8 cellular contexts compared by ENCODE assay signal in genomic region chr21:41369915-41370839, GRCh38. TPM values are rescaled to one million over a fixed set of nuclear protein-coding genes. Genes with fewer than 3 reads are reported as not detected.
DNase-seq lines count a peak whose midpoint lies in the region; ATAC-seq and TF ChIP-seq lines count a peak whose summit lies in the region.

No MANE protein-coding gene starts in this region.

- peak overlapping the region; percentile 58 for H3K4me3 ChIP-seq in HUES6 (ENCODE audit: low read depth, low read length)

- H3K4me3 Mint-ChIP-seq in CD14-positive monocyte = peak overlapping the region; percentile 78 to 92
- H3K4me3 Mint-ChIP-seq in activated T-helper 17 cell treated with anti-CD3 and anti-CD28 coated beads, Interleukin-2, amount 50 U/mL, for 72 hours = peak overlapping the region; percentile 84
- peak overlapping the region; percentile 74 for H3K4me3 Mint-ChIP-seq in mesothelial cell of epicardium

- peak overlapping the region; percentile 88 to 100 (median 94) for H3K27ac Mint-ChIP-seq in CD14-positive monocyte
- H3K27ac Mint-ChIP-seq in activated T-helper 17 cell treated with anti-CD3 and anti-CD28 coated beads, Interleukin-2, amount 50 U/mL, for 72 hours = peak overlapping the region; percentile 77
- H3K27ac Mint-ChIP-seq in mesothelial cell of epicardium = no peak overlapping the region

- peaks cover 13% of the 10 kb centered on the region; the same call in 1 of the 2 replicates for H3K27me3 ChIP-seq in HUES6 (ENCODE audit: control insufficient read depth, insufficient read depth, low read length)

- no peak for TF ChIP-seq CTCF in CD14-positive monocyte (IDR thresholded peaks at IDR 0.05)
- no peak for TF ChIP-seq CTCF in mesothelial cell of epicardium (IDR thresholded peaks at IDR 0.05; ENCODE audit: unreplicated experiment)

- H3K36me3 Mint-ChIP-seq in CD14-positive monocyte (peaks cover 61 to 65% of the 10 kb centered on the region in 2 donors), mesothelial cell of epicardium (no peaks in the 10 kb centered on the region)
- no peaks in the 10 kb centered on the region for H3K36me3 Mint-ChIP-seq in activated T-helper 17 cell treated with anti-CD3 and anti-CD28 coated beads, Interleukin-2, amount 50 U/mL, for 72 hours (ENCODE audit: low read depth)

- H3K4me1 ChIP-seq in HUES6 (ENCODE audit: control insufficient read depth, insufficient read depth, low read length) = peaks cover 12% of the 10 kb centered on the region; the same call in 1 of the 2 replicates

- H3K9me3 Mint-ChIP-seq in CD14-positive monocyte (no peaks in the 10 kb centered on the region), mesothelial cell of epicardium (no peaks in the 10 kb centered on the region)
- H3K9me3 Mint-ChIP-seq in activated T-helper 17 cell treated with anti-CD3 and anti-CD28 coated beads, Interleukin-2, amount 50 U/mL, for 72 hours = peaks cover 4% of the 10 kb centered on the region

- DNase-seq in CD14-positive monocyte (ENCODE audit: low spot score) = no peak
- DNase-seq in mesothelial cell of epicardium (ENCODE audit: low spot score in 2 of 2, unreplicated experiment in 2 of 2) = no peak
- DNase-seq in SHP77 (lab: John Stamatoyannopoulos, UW) = no peak
- DNase-seq in substantia nigra (lab: John Stamatoyannopoulos, UW) = no peak
- no peak for DNase-seq in dermis blood vessel endothelial cell
- no peak for DNase-seq in retina

- peak; percentile 46 for ATAC-seq in activated T-helper 17 cell treated with anti-CD3 and anti-CD28 coated beads, Interleukin-2, amount 50 U/mL, for 72 hours (replicated peaks)

- H3K36me3 ChIP-seq in HUES6 (ENCODE audit: control insufficient read depth, insufficient read depth, low read length) = no peaks in the 10 kb centered on the region

- H3K27me3 Mint-ChIP-seq in CD14-positive monocyte (ENCODE audit: low read depth in 3 of 3) (peaks cover 0 to 7% (median 2%) of the 10 kb centered on the region in 3 donors), mesothelial cell of epicardium (ENCODE audit: low read depth) (peaks cover 13% of the 10 kb centered on the region)
- H3K27me3 Mint-ChIP-seq in activated T-helper 17 cell treated with anti-CD3 and anti-CD28 coated beads, Interleukin-2, amount 50 U/mL, for 72 hours = no peaks in the 10 kb centered on the region

- H3K9ac ChIP-seq in HUES6 (ENCODE audit: low read length) = no peak overlapping the region

- H3K27ac ChIP-seq in HUES6 (ENCODE audit: low read depth, low read length) = no peak overlapping the region
- H3K27ac ChIP-seq in substantia nigra (ENCODE audit: low read depth, low read length, poor library complexity, severe bottlenecking) = no peak overlapping the region

- intact Hi-C loops in CD14-positive monocyte (cut with micrococcal nuclease) = no loop called here

- no peaks in the 10 kb centered on the region for H3K9me3 ChIP-seq in HUES6 (ENCODE audit: control insufficient read depth, insufficient read depth, low read depth, low read length)

- peaks cover 65% of the 10 kb centered on the region for H3K4me1 Mint-ChIP-seq in CD14-positive monocyte
- peaks cover 19% of the 10 kb centered on the region for H3K4me1 Mint-ChIP-seq in activated T-helper 17 cell treated with anti-CD3 and anti-CD28 coated beads, Interleukin-2, amount 50 U/mL, for 72 hours
- peaks cover 10% of the 10 kb centered on the region for H3K4me1 Mint-ChIP-seq in mesothelial cell of epicardium

RNA-seq across cellular contexts. Expression of gene MX2, which starts 8.3 kb away (rescaled TPM):
- 10 to 100 TPM; 43.1 to 50.3 TPM for polyA plus RNA-seq in CD14-positive monocyte
- total RNA-seq in activated T-helper 17 cell treated with anti-CD3 and anti-CD28 coated beads, Interleukin-2, amount 50 U/mL, for 72 hours = 10 to 100 TPM; 13.0 to 59.1 TPM
- total RNA-seq in mesothelial cell of epicardium (3.2 to 4.1 TPM (median 3.9 TPM) in 3 replicates), dermis blood vessel endothelial cell (0.19 and 0.85 TPM in 2 replicates)

RNA-seq across cellular contexts. Expression of gene FAM3B, which starts 53.6 kb away (rescaled TPM):
- under 1 TPM in 1 of 2 donors, not detected in 1; 0.15 TPM for polyA plus RNA-seq in CD14-positive monocyte
- not detected for total RNA-seq in activated T-helper 17 cell treated with anti-CD3 and anti-CD28 coated beads, Interleukin-2, amount 50 U/mL, for 72 hours
- total RNA-seq in mesothelial cell of epicardium (1.2 to 1.5 TPM (median 1.4 TPM) in 3 replicates), dermis blood vessel endothelial cell (not detected in 2 replicates)

RNA-seq across cellular contexts. Expression of gene MX1, which starts 55.9 kb away (rescaled TPM):
- polyA plus RNA-seq in CD14-positive monocyte = 10 to 100 TPM; 60.5 to 73.3 TPM
- 10 to 100 TPM; 14.2 to 32.5 TPM for total RNA-seq in activated T-helper 17 cell treated with anti-CD3 and anti-CD28 coated beads, Interleukin-2, amount 50 U/mL, for 72 hours
- total RNA-seq in mesothelial cell of epicardium (32.2 to 42.4 TPM (median 32.9 TPM) in 3 replicates), dermis blood vessel endothelial cell (10.0 and 10.4 TPM in 2 replicates)
